Comparison of ENCODE assay signal across 1 cellular context in genomic region chr9:131078427-131079366, GRCh38.
TF ChIP-seq lines count a peak whose summit lies in the region.

No MANE protein-coding gene starts in this region.

TF ChIP-seq in HepG2, 621 proteins besides CTCF, POLR2A, EP300 and RAD21 (continued from another document):
- peak; percentile 87 for TF ChIP-seq ZBTB10 (CRISPR knock-in tag; IDR thresholded peaks at IDR 0.05; ENCODE audit: borderline replicate concordance)
- TF ChIP-seq CCDC6 (CRISPR knock-in tag; IDR thresholded peaks at IDR 0.05) = no peak; the same call in 1 of the 2 replicates
- TF ChIP-seq MAF1 (CRISPR knock-in tag; IDR thresholded peaks at IDR 0.05; ENCODE audit: borderline replicate concordance) = 0 out of 2 replicates have a peak, but pooled peaks have one; percentile 46
- TF ChIP-seq, protein P1, sequence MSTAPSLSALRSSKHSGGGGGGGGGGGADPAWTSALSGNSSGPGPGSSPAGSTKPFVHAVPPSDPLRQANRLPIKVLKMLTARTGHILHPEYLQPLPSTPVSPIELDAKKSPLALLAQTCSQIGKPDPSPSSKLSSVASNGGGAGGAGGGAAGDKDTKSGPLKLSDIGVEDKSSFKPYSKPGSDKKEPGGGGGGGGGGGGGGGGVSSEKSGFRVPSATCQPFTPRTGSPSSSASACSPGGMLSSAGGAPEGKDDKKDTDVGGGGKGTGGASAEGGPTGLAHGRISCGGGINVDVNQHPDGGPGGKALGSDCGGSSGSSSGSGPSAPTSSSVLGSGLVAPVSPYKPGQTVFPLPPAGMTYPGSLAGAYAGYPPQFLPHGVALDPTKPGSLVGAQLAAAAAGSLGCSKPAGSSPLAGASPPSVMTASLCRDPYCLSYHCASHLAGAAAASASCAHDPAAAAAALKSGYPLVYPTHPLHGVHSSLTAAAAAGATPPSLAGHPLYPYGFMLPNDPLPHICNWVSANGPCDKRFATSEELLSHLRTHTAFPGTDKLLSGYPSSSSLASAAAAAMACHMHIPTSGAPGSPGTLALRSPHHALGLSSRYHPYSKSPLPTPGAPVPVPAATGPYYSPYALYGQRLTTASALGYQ (CRISPR knock-in tag; IDR thresholded peaks at IDR 0.05) = no peak
- TF ChIP-seq, protein P2, sequence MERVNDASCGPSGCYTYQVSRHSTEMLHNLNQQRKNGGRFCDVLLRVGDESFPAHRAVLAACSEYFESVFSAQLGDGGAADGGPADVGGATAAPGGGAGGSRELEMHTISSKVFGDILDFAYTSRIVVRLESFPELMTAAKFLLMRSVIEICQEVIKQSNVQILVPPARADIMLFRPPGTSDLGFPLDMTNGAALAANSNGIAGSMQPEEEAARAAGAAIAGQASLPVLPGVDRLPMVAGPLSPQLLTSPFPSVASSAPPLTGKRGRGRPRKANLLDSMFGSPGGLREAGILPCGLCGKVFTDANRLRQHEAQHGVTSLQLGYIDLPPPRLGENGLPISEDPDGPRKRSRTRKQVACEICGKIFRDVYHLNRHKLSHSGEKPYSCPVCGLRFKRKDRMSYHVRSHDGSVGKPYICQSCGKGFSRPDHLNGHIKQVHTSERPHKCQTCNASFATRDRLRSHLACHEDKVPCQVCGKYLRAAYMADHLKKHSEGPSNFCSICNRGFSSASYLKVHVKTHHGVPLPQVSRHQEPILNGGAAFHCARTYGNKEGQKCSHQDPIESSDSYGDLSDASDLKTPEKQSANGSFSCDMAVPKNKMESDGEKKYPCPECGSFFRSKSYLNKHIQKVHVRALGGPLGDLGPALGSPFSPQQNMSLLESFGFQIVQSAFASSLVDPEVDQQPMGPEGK (CRISPR knock-in tag; IDR thresholded peaks at IDR 0.05) = peak; percentile 37; the same call in 1 of the 2 replicates
- no peak for TF ChIP-seq KMT2A (CRISPR knock-in tag; IDR thresholded peaks at IDR 0.05)
- TF ChIP-seq TMF1 (CRISPR knock-in tag; IDR thresholded peaks at IDR 0.05; ENCODE audit: low read depth) = no peak
- TF ChIP-seq ZNF33A (CRISPR knock-in tag; IDR thresholded peaks at IDR 0.05; ENCODE audit: borderline replicate concordance) = no peak
- TF ChIP-seq FUBP1 (CRISPR knock-in tag; IDR thresholded peaks at IDR 0.05; ENCODE audit: borderline replicate concordance) = no peak
- peak; percentile 80; the same call in 1 of the 2 replicates for TF ChIP-seq ZNF839 (CRISPR knock-in tag; IDR thresholded peaks at IDR 0.05; ENCODE audit: borderline replicate concordance)
- TF ChIP-seq ZEB1 (IDR thresholded peaks at IDR 0.05; ENCODE audit: insufficient replicate concordance, low read depth) = no peak
